1 cellular context compared by ENCODE assay signal in the genomic region with DNA sequence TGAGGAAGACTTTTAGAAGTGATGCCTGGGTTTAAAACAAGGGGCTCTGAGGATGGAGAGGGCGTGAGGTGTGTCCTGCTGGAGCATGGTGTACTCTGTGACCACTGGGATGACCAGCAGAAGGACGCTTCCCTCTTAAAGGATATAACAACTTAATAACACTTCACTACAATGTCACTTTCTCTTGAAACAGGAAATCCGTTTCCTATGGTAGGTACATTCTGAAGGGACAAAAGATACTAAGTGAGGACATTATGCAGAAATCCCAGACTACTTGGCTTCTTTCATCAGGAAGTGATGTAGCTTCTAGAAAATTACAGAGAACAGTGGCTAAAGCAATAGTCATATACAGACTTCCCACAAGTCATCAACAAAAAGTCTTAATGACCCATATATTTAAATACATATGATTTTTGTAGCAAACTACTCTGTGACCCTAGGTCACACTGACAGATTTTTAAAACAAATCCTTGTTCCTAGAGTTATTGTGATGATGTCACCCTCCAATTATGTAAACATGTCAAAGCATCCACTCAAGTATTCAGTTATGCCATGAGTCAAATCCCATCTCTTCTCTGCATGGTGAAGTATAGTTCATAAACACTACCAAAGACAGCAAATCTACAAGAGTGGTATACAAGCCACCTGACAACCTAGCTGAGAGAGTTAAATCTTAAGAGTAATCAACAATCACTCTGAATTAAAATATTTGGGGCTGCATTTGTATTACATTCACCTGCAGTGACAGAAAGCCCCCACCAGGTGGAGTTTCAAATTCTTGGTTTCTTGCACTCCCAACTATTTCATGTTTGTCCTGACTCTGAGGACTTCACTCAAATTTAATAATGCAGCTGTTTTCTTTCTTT.
A peak's percentile ranks its signal among the peaks of the same experiment; 100 is the strongest.
TF ChIP-seq lines count a peak whose summit lies in the region.

No MANE protein-coding gene starts in this region.

TF ChIP-seq in HEK293, 187 proteins besides CTCF, POLR2A, EP300 and RAD21 (continued from another document):
- TF ChIP-seq, protein P1, sequence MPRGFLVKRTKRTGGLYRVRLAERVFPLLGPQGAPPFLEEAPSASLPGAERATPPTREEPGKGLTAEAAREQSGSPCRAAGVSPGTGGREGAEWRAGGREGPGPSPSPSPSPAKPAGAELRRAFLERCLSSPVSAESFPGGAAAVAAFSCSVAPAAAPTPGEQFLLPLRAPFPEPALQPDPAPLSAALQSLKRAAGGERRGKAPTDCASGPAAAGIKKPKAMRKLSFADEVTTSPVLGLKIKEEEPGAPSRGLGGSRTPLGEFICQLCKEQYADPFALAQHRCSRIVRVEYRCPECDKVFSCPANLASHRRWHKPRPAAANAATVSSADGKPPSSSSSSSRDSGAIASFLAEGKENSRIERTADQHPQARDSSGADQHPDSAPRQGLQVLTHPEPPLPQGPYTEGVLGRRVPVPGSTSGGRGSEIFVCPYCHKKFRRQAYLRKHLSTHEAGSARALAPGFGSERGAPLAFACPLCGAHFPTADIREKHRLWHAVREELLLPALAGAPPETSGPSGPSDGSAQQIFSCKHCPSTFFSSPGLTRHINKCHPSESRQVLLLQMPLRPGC (tag by site-specific recombination; IDR thresholded peaks at IDR 0.05) = 0 out of 2 replicates have a peak, but pooled peaks have one; percentile 55
- TF ChIP-seq ZNF629 (tag by site-specific recombination; IDR thresholded peaks at IDR 0.05) (peak; percentile 76), ZEB2 (tag by site-specific recombination; IDR thresholded peaks at IDR 0.05) (peak; percentile 65; the same call in 1 of the 2 replicates), BCL11A (tag by site-specific recombination; IDR thresholded peaks at IDR 0.05; ENCODE audit: low read depth) (peak; percentile 32; the same call in 1 of the 2 replicates), GFI1B (tag by site-specific recombination; IDR thresholded peaks at IDR 0.05) (0 out of 2 replicates have a peak, but pooled peaks have one; percentile 32), KLF8 (tag by site-specific recombination; IDR thresholded peaks at IDR 0.05) (0 out of 2 replicates have a peak, but pooled peaks have one; percentile 26), REPIN1 (tag by site-specific recombination; IDR thresholded peaks at IDR 0.05; ENCODE audit: low read depth) (no peak), KLF1 (tag by site-specific recombination; IDR thresholded peaks at IDR 0.05) (no peak), SP7 (tag by site-specific recombination; IDR thresholded peaks at IDR 0.05) (peak; percentile 71), ZNF366 (tag by site-specific recombination; conservative IDR thresholded peaks at IDR 0.05) (peak; percentile 50; the same call in 1 of the 2 replicates), SETDB1 (IDR thresholded peaks at IDR 0.05; ENCODE audit: insufficient read length, low read length) (no peak)
- TF ChIP-seq, protein P2, sequence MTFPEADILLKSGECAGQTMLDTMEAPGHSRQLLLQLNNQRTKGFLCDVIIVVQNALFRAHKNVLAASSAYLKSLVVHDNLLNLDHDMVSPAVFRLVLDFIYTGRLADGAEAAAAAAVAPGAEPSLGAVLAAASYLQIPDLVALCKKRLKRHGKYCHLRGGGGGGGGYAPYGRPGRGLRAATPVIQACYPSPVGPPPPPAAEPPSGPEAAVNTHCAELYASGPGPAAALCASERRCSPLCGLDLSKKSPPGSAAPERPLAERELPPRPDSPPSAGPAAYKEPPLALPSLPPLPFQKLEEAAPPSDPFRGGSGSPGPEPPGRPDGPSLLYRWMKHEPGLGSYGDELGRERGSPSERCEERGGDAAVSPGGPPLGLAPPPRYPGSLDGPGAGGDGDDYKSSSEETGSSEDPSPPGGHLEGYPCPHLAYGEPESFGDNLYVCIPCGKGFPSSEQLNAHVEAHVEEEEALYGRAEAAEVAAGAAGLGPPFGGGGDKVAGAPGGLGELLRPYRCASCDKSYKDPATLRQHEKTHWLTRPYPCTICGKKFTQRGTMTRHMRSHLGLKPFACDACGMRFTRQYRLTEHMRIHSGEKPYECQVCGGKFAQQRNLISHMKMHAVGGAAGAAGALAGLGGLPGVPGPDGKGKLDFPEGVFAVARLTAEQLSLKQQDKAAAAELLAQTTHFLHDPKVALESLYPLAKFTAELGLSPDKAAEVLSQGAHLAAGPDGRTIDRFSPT (tag by site-specific recombination; IDR thresholded peaks at IDR 0.05) = peak; percentile 48; the same call in 1 of the 2 replicates
- TF ChIP-seq, protein P3, sequence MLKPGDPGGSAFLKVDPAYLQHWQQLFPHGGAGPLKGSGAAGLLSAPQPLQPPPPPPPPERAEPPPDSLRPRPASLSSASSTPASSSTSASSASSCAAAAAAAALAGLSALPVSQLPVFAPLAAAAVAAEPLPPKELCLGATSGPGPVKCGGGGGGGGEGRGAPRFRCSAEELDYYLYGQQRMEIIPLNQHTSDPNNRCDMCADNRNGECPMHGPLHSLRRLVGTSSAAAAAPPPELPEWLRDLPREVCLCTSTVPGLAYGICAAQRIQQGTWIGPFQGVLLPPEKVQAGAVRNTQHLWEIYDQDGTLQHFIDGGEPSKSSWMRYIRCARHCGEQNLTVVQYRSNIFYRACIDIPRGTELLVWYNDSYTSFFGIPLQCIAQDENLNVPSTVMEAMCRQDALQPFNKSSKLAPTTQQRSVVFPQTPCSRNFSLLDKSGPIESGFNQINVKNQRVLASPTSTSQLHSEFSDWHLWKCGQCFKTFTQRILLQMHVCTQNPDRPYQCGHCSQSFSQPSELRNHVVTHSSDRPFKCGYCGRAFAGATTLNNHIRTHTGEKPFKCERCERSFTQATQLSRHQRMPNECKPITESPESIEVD (tag by site-specific recombination; IDR thresholded peaks at IDR 0.05) = peak; percentile 68
